Comparison of ENCODE assay signal across 31 cellular contexts in genomic region chr9:34552986-34553385, GRCh38. TPM values are rescaled to one million over a fixed set of nuclear protein-coding genes. Genes with fewer than 3 reads are reported as not detected.
"Had no signal": no experiment of that assay in that cellular context is flagged by ENCODE, and none has a peak within 500 bp of the region (broad histone marks: within the 10 kb centered on the region; RNA-seq: fewer than 3 reads in every experiment).

No MANE protein-coding gene starts in this region.

- H3K4me3 ChIP-seq: adrenal gland, ascending aorta, gastroesophageal sphincter, hepatocyte, neural progenitor cell, right lobe of liver, skin epidermis, suprapubic skin, tibial artery had no signal

- H3K9ac ChIP-seq: neural progenitor cell had no signal

- H3K4me3 Mint-ChIP-seq: activated T-cell treated with anti-CD3 and anti-CD28 coated beads, Interleukin-2, amount 50 U/mL, for 72 hours; effector memory CD8-positive, alpha-beta T cell; mesothelial cell of epicardium; neural progenitor cell had no signal

- H3K36me3 Mint-ChIP-seq: activated naive CD4-positive, alpha-beta T cell treated with anti-CD3 and anti-CD28 coated beads, Interleukin-2, amount 50 U/mL, for 72 hours; mesothelial cell of epicardium; naive B cell had no signal

- H3K4me2 ChIP-seq: hepatocyte, neural progenitor cell had no signal

- H2AFZ ChIP-seq: hepatocyte, neural progenitor cell had no signal

- H3K27ac Mint-ChIP-seq: activated naive CD4-positive, alpha-beta T cell treated with anti-CD3 and anti-CD28 coated beads, Interleukin-2, amount 50 U/mL, for 72 hours; activated T-cell treated with anti-CD3 and anti-CD28 coated beads, Interleukin-2, amount 50 U/mL, for 72 hours; effector memory CD8-positive, alpha-beta T cell; mesothelial cell of epicardium; neural progenitor cell had no signal

- H3K36me3 ChIP-seq: adrenal gland, ascending aorta, brain microvascular endothelial cell, gastroesophageal sphincter, neural progenitor cell, right lobe of liver, suprapubic skin, tibial artery had no signal

- H3K4me1 ChIP-seq: adrenal gland, ascending aorta, suprapubic skin, tibial artery had no signal

- H3K9me3 ChIP-seq: adrenal gland, ascending aorta, gastroesophageal sphincter, right lobe of liver, suprapubic skin, tibial artery had no signal

- ATAC-seq: activated naive CD4-positive, alpha-beta T cell treated with anti-CD3 and anti-CD28 coated beads, Interleukin-2, amount 50 U/mL, for 72 hours; activated T-cell treated with anti-CD3 and anti-CD28 coated beads, Interleukin-2, amount 50 U/mL, for 72 hours; effector memory CD8-positive, alpha-beta T cell; gastroesophageal sphincter; left cardiac atrium; right lobe of liver had no signal

- H3K9me3 Mint-ChIP-seq: activated naive CD4-positive, alpha-beta T cell treated with anti-CD3 and anti-CD28 coated beads, Interleukin-2, amount 50 U/mL, for 72 hours; activated T-cell treated with anti-CD3 and anti-CD28 coated beads, Interleukin-2, amount 50 U/mL, for 72 hours; effector memory CD8-positive, alpha-beta T cell; mesothelial cell of epicardium; naive B cell; neural progenitor cell had no signal

- DNase-seq: activated CD4-positive, alpha-beta T cell treated with anti-CD3 and anti-CD28 coated beads for 4 hours; activated CD4-positive, alpha-beta T cell treated with anti-CD3 and anti-CD28 coated beads, Interleukin-2, amount 50 U/mL, for 4 hours; activated naive CD4-positive, alpha-beta T cell; activated T-cell treated with anti-CD3 and anti-CD28 coated beads for 4 hours; activated T-cell treated with anti-CD3 and anti-CD28 coated beads, Interleukin-2, amount 50 U/mL, for 72 hours; brain microvascular endothelial cell; cortex of kidney; effector memory CD8-positive, alpha-beta T cell; mammary epithelial cell; naive B cell; occipital lobe; stimulated activated CD4-positive, alpha-beta T cell treated with anti-CD3 and anti-CD28 coated beads, Interleukin-1b, Interleukin-23, amount 100 ng/mL, for 48 hours; stimulated activated naive CD4-positive, alpha-beta T cell had no signal

- H3K27ac ChIP-seq: adrenal gland, ascending aorta, brain microvascular endothelial cell, gastroesophageal sphincter, hepatocyte, neural progenitor cell, right lobe of liver, skin epidermis, suprapubic skin, tibial artery, VCaP had no signal

- H3K27me3 ChIP-seq: adrenal gland, ascending aorta, hepatocyte, neural progenitor cell, right lobe of liver had no signal

- H3K79me2 ChIP-seq: hepatocyte had no signal

RNA-seq across cellular contexts. Expression of gene ENHO, which starts 30.2 kb away (rescaled TPM):
- total RNA-seq: ascending aorta, endothelial cell of umbilical vein, fibroblast of lung, fibroblast of villous mesenchyme had no signal
- polyA plus RNA-seq: fibroblast of lung, keratinocyte had no signal

RNA-seq across cellular contexts. Expression of gene CNTFR, which starts 36.5 kb away (rescaled TPM):
- total RNA-seq: activated T-cell treated with anti-CD3 and anti-CD28 coated beads, Interleukin-2, amount 50 U/mL, for 72 hours; endothelial cell of umbilical vein; fibroblast of lung; fibroblast of villous mesenchyme; mammary epithelial cell; T-helper 1 cell treated with Interleukin-12 subunit alpha and Interleukin-12 subunit beta and Interleukin-4 antibody, amounts not matched to agents 30 ng/mL and 1 ng/mL, for 36 hours had no signal
- polyA plus RNA-seq: endothelial cell of umbilical vein, fibroblast of lung, mammary epithelial cell had no signal
